ENCODE assay signal across 11 cellular contexts in genomic region chr4:109472343-109472761, GRCh38. TPM values are rescaled to one million over a fixed set of nuclear protein-coding genes. Genes with fewer than 3 reads are reported as not detected.
A peak's percentile ranks its signal among the peaks of the same experiment; 100 is the strongest.
DNase-seq lines count a peak whose midpoint lies in the region; ATAC-seq and TF ChIP-seq lines count a peak whose summit lies in the region.
"Had no signal": no experiment of that assay in that cellular context is flagged by ENCODE, and none has a peak within 500 bp of the region (broad histone marks: within the 10 kb centered on the region; RNA-seq: fewer than 3 reads in every experiment).

No MANE protein-coding gene starts in this region.

- no peak overlapping the region for H3K4me3 ChIP-seq in astrocyte of the cerebellum (ENCODE audit: low read depth, low read length)
- H3K4me3 ChIP-seq: dorsolateral prefrontal cortex, testis had no signal

- DNase-seq in CD4-positive, alpha-beta T cell: no peak
- peak; percentile 15 for DNase-seq in astrocyte of the cerebellum (ENCODE audit: low read depth)
- no peak for DNase-seq in left lobe of liver (ENCODE audit: low spot score)
- no peak for DNase-seq in mucosa of gallbladder (ENCODE audit: low spot score)
- DNase-seq in activated CD8-positive, alpha-beta memory T cell treated with anti-CD3 and anti-CD28 coated beads, Interleukin-2, amount 50 U/mL, for 4 hours: no peak
- no peak for DNase-seq in SHP77 (lab: John Stamatoyannopoulos, UW)
- DNase-seq: dorsolateral prefrontal cortex, GDM1, testis had no signal

- peaks cover 71% of the 10 kb centered on the region for H3K4me1 Mint-ChIP-seq in CD4-positive, alpha-beta T cell (ENCODE audit: low read depth)

- H3K27ac Mint-ChIP-seq in CD4-positive, alpha-beta T cell: peak overlapping the region; percentile 2

- H3K27ac ChIP-seq in CD4-positive, alpha-beta T cell (ENCODE audit: low read depth, low read length): no peak overlapping the region
- H3K27ac ChIP-seq: dorsolateral prefrontal cortex, testis had no signal

- no peak for ATAC-seq in CD4-positive, alpha-beta T cell (ENCODE audit: poor library complexity)
- ATAC-seq in HG02870 (IDR thresholded peaks at IDR 0.05; ENCODE audit: unreplicated experiment): peak; percentile 66
- ATAC-seq in left lobe of liver: peak; percentile 41
- no peak for ATAC-seq in GM18519 (IDR thresholded peaks at IDR 0.05; ENCODE audit: low FRiP score, unreplicated experiment)

- no peaks in the 10 kb centered on the region for H3K27me3 ChIP-seq in CD4-positive, alpha-beta T cell (ENCODE audit: control insufficient read depth, insufficient read depth, low read length)
- H3K27me3 ChIP-seq: dorsolateral prefrontal cortex, testis had no signal

- CTCF ChIA-PET in CD4-positive, alpha-beta T cell (lab: Charles Lee): interaction anchor here (1.5 kb wide), 1 partner anchor 39 kb away, joined by 7 read pairs; the partner anchor contains the start of gene SEC24B

- TF ChIP-seq CTCF in CD4-positive, alpha-beta T cell (IDR thresholded peaks at IDR 0.05): no peak
- TF ChIP-seq CTCF in astrocyte of the cerebellum (IDR thresholded peaks at IDR 0.05; ENCODE audit: low read depth, low read length, missing control alignments): no peak

- peaks cover 83% of the 10 kb centered on the region for H3K36me3 Mint-ChIP-seq in CD4-positive, alpha-beta T cell (ENCODE audit: low read depth)

- intact Hi-C loops in CD4-positive, alpha-beta T cell (cut with DNase I, micrococcal nuclease): no loop called here

- POLR2A ChIA-PET in CD4-positive, alpha-beta T cell (lab: Charles Lee): no interaction called here

- no peaks in the 10 kb centered on the region for H3K9me3 Mint-ChIP-seq in CD4-positive, alpha-beta T cell

- in situ Hi-C loops in astrocyte of the cerebellum (cut with HindIII; ENCODE audit: low sequenced_read_pairs): no loop called here

- H3K9me3 ChIP-seq in CD4-positive, alpha-beta T cell (ENCODE audit: control insufficient read depth, low read length): no peaks in the 10 kb centered on the region
- H3K9me3 ChIP-seq: testis had no signal

- no peaks in the 10 kb centered on the region for H3K27me3 Mint-ChIP-seq in CD4-positive, alpha-beta T cell

- no peak overlapping the region for H3K4me3 Mint-ChIP-seq in CD4-positive, alpha-beta T cell

RNA-seq across cellular contexts. Expression of gene SEC24B, which starts 38.7 kb away (rescaled TPM):
- 10 to 100 TPM; 41.5 to 45.9 TPM for total RNA-seq in CD4-positive, alpha-beta T cell
- total RNA-seq in left lobe of liver (22.0 TPM), mucosa of gallbladder (32.8 TPM)

Comparison
In these comparisons a context has a peak if more than half of its experiments do, and no peak if none do; other contexts are left out.
1. ATAC-seq: peak in HG02870 (single experiment) and left lobe of liver (single experiment); none in CD4-positive, alpha-beta T cell (single experiment) and GM18519 (single experiment).